Comparison of ENCODE assay signal across 8 cellular contexts in the genomic region with DNA sequence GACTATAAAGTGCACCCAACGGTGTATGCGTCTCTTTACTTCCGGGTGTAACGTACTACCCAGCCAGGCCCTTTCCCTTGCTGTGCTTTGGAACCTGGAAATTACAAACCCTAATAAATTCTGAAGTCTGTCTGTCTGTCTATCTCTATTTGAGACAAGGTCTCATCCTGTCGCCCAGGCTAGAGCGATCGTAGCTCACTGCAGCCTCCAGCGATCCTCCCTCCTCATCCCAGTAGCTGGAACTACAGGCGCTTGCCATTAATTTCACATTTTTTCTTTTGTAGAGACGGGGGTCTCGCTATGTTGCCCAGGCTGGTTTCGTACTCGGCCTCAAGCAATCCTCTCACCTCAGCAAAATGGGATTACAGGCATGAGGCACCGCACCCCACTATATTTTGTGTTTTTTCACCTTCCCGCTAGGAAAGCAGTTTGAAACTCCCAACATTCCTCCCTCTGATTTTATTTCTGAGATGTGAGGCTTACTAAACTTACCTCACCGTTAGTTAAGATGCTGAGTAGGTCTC. TPM values are rescaled to one million over a fixed set of nuclear protein-coding genes. Genes with fewer than 3 reads are reported as not detected.
DNase-seq lines count a peak whose midpoint lies in the region; ATAC-seq and FAIRE-seq lines count a peak whose summit lies in the region.

No MANE protein-coding gene starts in this region.

- DNase-seq in GM19239 (ENCODE audit: insufficient read length, low spot score) (no peak), NCI-H1436 (lab: John Stamatoyannopoulos, UW) (no peak), activated gamma-delta T cell treated with Interleukin-2 at 50 U/mL for 16 hours (no peak)
- DNase-seq in activated naive CD4-positive, alpha-beta T cell treated with anti-CD3 and anti-CD28 coated beads, Interleukin-2, amount 50 U/mL, for 72 hours (ENCODE audit: low spot score in 2 of 2) = no peak
- DNase-seq in stimulated activated naive CD8-positive, alpha-beta T cell treated with anti-CD3 and anti-CD28 coated beads, Interleukin-15, Interleukin-2, amounts not matched to agents 100 U/mL and 50 U/mL, for 24 hours = no peak

- peaks cover 24% of the 10 kb centered on the region for H3K79me2 ChIP-seq in ACC112 (ENCODE audit: control insufficient read depth, insufficient read depth, low read length, unreplicated experiment)

- H2AFZ ChIP-seq in ACC112 (ENCODE audit: low read length, unreplicated experiment) = peak overlapping the region; percentile 100

- no peaks in the 10 kb centered on the region for H3K9me3 Mint-ChIP-seq in activated naive CD4-positive, alpha-beta T cell treated with anti-CD3 and anti-CD28 coated beads, Interleukin-2, amount 50 U/mL, for 72 hours

- H3K4me3 ChIP-seq in ACC112 (ENCODE audit: low read depth, low read length) = peak overlapping the region; percentile 87
- H3K4me3 ChIP-seq in iPS-11a (ENCODE audit: low read depth, low read length) = peak overlapping the region; percentile 91

- H3K27ac ChIP-seq in ACC112 (ENCODE audit: low read depth, low read length) = peak overlapping the region; percentile 90

- peaks cover 14% of the 10 kb centered on the region for H3K4me1 ChIP-seq in ACC112 (ENCODE audit: control insufficient read depth, insufficient read depth, low read length, unreplicated experiment)

- FAIRE-seq in GM19239 (lab: Jason Lieb, UNC) = peak; percentile 28

- peaks cover 20 to 32% of the 10 kb centered on the region in 2 donors for H3K36me3 Mint-ChIP-seq in activated naive CD4-positive, alpha-beta T cell treated with anti-CD3 and anti-CD28 coated beads, Interleukin-2, amount 50 U/mL, for 72 hours

- peak; percentile 53 for ATAC-seq in HG03342 (IDR thresholded peaks at IDR 0.05; ENCODE audit: unreplicated experiment)
- ATAC-seq in activated naive CD4-positive, alpha-beta T cell treated with anti-CD3 and anti-CD28 coated beads, Interleukin-2, amount 50 U/mL, for 72 hours = peak; percentile 44 to 59
- peak; percentile 51 for ATAC-seq in stimulated activated naive CD8-positive, alpha-beta T cell treated with anti-CD3 and anti-CD28 coated beads, Interleukin-15, Interleukin-2, amounts not matched to agents 100 U/mL and 50 U/mL, for 24 hours

- H3K27ac Mint-ChIP-seq in activated naive CD4-positive, alpha-beta T cell treated with anti-CD3 and anti-CD28 coated beads, Interleukin-2, amount 50 U/mL, for 72 hours = peak overlapping the region; percentile 90 to 99

- peaks cover 24% of the 10 kb centered on the region for H3K36me3 ChIP-seq in ACC112 (ENCODE audit: insufficient read depth, low read length)

- H3K27me3 ChIP-seq in ACC112 (ENCODE audit: insufficient read depth, low read length) = no peaks in the 10 kb centered on the region

RNA-seq across cellular contexts. Expression of a gene that starts 0.5 kb away (rescaled TPM):
- total RNA-seq in activated naive CD4-positive, alpha-beta T cell treated with anti-CD3 and anti-CD28 coated beads, Interleukin-2, amount 50 U/mL, for 72 hours = 10 to 100 TPM; 32.7 to 35.1 TPM

RNA-seq across cellular contexts. Expression of a gene that starts 31.3 kb away (rescaled TPM):
- total RNA-seq in activated naive CD4-positive, alpha-beta T cell treated with anti-CD3 and anti-CD28 coated beads, Interleukin-2, amount 50 U/mL, for 72 hours = 10 to 100 TPM; 16.5 to 16.9 TPM
